ENCODE assay signal across 11 cellular contexts in genomic region chr2:239257511-239257937, GRCh38.
DNase-seq lines count a peak whose midpoint lies in the region; ATAC-seq and TF ChIP-seq lines count a peak whose summit lies in the region.
"Had no signal": no experiment of that assay in that cellular context is flagged by ENCODE, and none has a peak within 500 bp of the region (broad histone marks: within the 10 kb centered on the region; RNA-seq: fewer than 3 reads in every experiment).

No MANE protein-coding gene starts in this region.

- ATAC-seq in thoracic aorta (ENCODE audit: insufficient number of reproducible peaks, low FRiP score, low read depth): peak; percentile 3
- ATAC-seq in GM21447 (IDR thresholded peaks at IDR 0.05; ENCODE audit: unreplicated experiment): no peak
- no peak for ATAC-seq in GM19324 (IDR thresholded peaks at IDR 0.05; ENCODE audit: low FRiP score, unreplicated experiment)

- peaks cover 0 to 5% (median 0%) of the 10 kb centered on the region in 4 donors for H3K9me3 ChIP-seq in esophagus muscularis mucosa
- H3K9me3 ChIP-seq in thoracic aorta: no peaks in the 10 kb centered on the region

- peak overlapping the region in 3 of 4 donors; percentile 40 to 61 (median 47) for H3K27ac ChIP-seq in esophagus muscularis mucosa (replicated peaks in 1 of 4)
- H3K27ac ChIP-seq in thoracic aorta: no peak overlapping the region
- H3K27ac ChIP-seq: breast epithelium, KMS-11 had no signal

- H3K4me1 ChIP-seq in esophagus muscularis mucosa: peaks cover 42 to 95% (median 91%) of the 10 kb centered on the region in 4 donors
- peaks cover 0 to 12% of the 10 kb centered on the region in 2 donors for H3K4me1 ChIP-seq in thoracic aorta (ENCODE audit: control insufficient read depth in 1 of 2, low read depth in 2 of 2)
- H3K4me1 ChIP-seq: breast epithelium had no signal

- peaks cover 94% of the 10 kb centered on the region for H3K4me1 Mint-ChIP-seq in activated naive CD4-positive, alpha-beta T cell treated with anti-CD3 and anti-CD28 coated beads, Interleukin-2, amount 10 ng/mL, durations not matched to agents 7 days and 5 days

- peaks cover 13% of the 10 kb centered on the region for H3K9me3 Mint-ChIP-seq in activated naive CD4-positive, alpha-beta T cell treated with anti-CD3 and anti-CD28 coated beads, Interleukin-2, amount 10 ng/mL, durations not matched to agents 7 days and 5 days

- TF ChIP-seq POLR2A in esophagus muscularis mucosa (IDR thresholded peaks at IDR 0.05; ENCODE audit: low read depth): no peak

- peak overlapping the region; percentile 94 for H3K27ac Mint-ChIP-seq in activated naive CD4-positive, alpha-beta T cell treated with anti-CD3 and anti-CD28 coated beads, Interleukin-2, amount 10 ng/mL, durations not matched to agents 7 days and 5 days
- H3K27ac Mint-ChIP-seq: progenitor cell of endocrine pancreas had no signal

- H3K4me3 ChIP-seq in esophagus muscularis mucosa: no peak overlapping the region
- H3K4me3 ChIP-seq in thoracic aorta: no peak overlapping the region
- H3K4me3 ChIP-seq: breast epithelium had no signal

- H3K27me3 ChIP-seq in esophagus muscularis mucosa (no peaks in the 10 kb centered on the region), thoracic aorta (replicated peaks; ENCODE audit: insufficient read depth) (no peaks in the 10 kb centered on the region)
- H3K27me3 ChIP-seq: breast epithelium had no signal

- CTCF ChIA-PET in activated naive CD4-positive, alpha-beta T cell treated with anti-CD3 and anti-CD28 coated beads, Interleukin-2, amount 10 ng/mL, durations not matched to agents 7 days and 5 days (lab: Charles Lee): no interaction called here

- H3K4me3 Mint-ChIP-seq in activated naive CD4-positive, alpha-beta T cell treated with anti-CD3 and anti-CD28 coated beads, Interleukin-2, amount 10 ng/mL, durations not matched to agents 7 days and 5 days: no peak overlapping the region

- no peak for TF ChIP-seq CTCF in esophagus muscularis mucosa (IDR thresholded peaks at IDR 0.05)
- no peak for TF ChIP-seq CTCF in thoracic aorta (IDR thresholded peaks at IDR 0.05)

- no peak for TF ChIP-seq EP300 in esophagus muscularis mucosa (IDR thresholded peaks at IDR 0.05)

- no peaks in the 10 kb centered on the region for H3K27me3 Mint-ChIP-seq in activated naive CD4-positive, alpha-beta T cell treated with anti-CD3 and anti-CD28 coated beads, Interleukin-2, amount 10 ng/mL, durations not matched to agents 7 days and 5 days
- H3K27me3 Mint-ChIP-seq: progenitor cell of endocrine pancreas had no signal

- H3K36me3 ChIP-seq in esophagus muscularis mucosa (no peaks in the 10 kb centered on the region), thoracic aorta (no peaks in the 10 kb centered on the region)
- H3K36me3 ChIP-seq: breast epithelium had no signal

- intact Hi-C loops in esophagus muscularis mucosa (cut with DNase I): no loop called here

- peaks cover 56% of the 10 kb centered on the region for H3K36me3 Mint-ChIP-seq in activated naive CD4-positive, alpha-beta T cell treated with anti-CD3 and anti-CD28 coated beads, Interleukin-2, amount 10 ng/mL, durations not matched to agents 7 days and 5 days

- DNase-seq in activated naive CD4-positive, alpha-beta T cell treated with anti-CD3 and anti-CD28 coated beads, Interleukin-2, amount 10 ng/mL, durations not matched to agents 7 days and 5 days: no peak
- no peak for DNase-seq in activated naive CD4-positive, alpha-beta T cell treated with anti-CD3 and anti-CD28 coated beads, Interleukin-2, amount 50 U/mL, for 16 hours
- DNase-seq in SHP77 (lab: John Stamatoyannopoulos, UW) (peak; percentile 54 to 67), esophagus muscularis mucosa (ENCODE audit: extremely low spot score) (no peak), thoracic aorta (ENCODE audit: low spot score) (no peak), epidermal melanocyte (ENCODE audit: insufficient read length, low spot score) (no peak)

Comparison
In these comparisons a context has a peak if more than half of its experiments do, and no peak if none do; other contexts are left out.
1. DNase-seq: peak in SHP77 (2 of 2); none in activated naive CD4-positive, alpha-beta T cell treated with anti-CD3 and anti-CD28 coated beads, Interleukin-2, amount 10 ng/mL, durations not matched to agents 7 days and 5 days (single experiment), activated naive CD4-positive, alpha-beta T cell treated with anti-CD3 and anti-CD28 coated beads, Interleukin-2, amount 50 U/mL, for 16 hours (single experiment), esophagus muscularis mucosa (single experiment), thoracic aorta (single experiment) and epidermal melanocyte (single experiment).
2. H3K27ac ChIP-seq: peak in esophagus muscularis mucosa (3 of 4); none in thoracic aorta (0 of 2).